Comparison of ENCODE assay signal across 26 cellular contexts in the genomic region with DNA sequence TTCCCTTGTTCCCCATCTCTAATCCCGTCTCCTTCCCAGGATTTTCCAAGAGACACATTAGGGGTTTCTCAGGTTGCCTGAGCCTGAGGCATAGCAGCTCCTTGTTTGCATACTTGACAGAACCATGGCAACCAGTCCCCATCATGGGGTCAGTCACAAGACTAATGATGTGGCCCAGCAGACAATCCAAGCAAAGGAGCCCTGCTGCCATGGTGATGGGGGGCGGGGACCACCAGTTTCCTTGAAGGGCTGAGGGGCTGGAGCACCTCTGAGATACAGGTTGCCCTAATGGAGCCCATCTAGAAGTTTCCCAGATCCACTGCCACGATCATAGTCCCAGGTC. TPM values are rescaled to one million over a fixed set of nuclear protein-coding genes. Genes with fewer than 3 reads are reported as not detected.
DNase-seq lines count a peak whose midpoint lies in the region; ATAC-seq, FAIRE-seq and TF ChIP-seq lines count a peak whose summit lies in the region.
"Had no signal": no experiment of that assay in that cellular context is flagged by ENCODE, and none has a peak within 500 bp of the region (broad histone marks: within the 10 kb centered on the region; RNA-seq: fewer than 3 reads in every experiment).

No MANE protein-coding gene starts in this region.

- no peak for TF ChIP-seq EP300 in SK-N-SH (IDR thresholded peaks at IDR 0.05; ENCODE audit: borderline replicate concordance in 1 of 2, low read depth in 1 of 2, low read length in 1 of 2)

- H3K9ac ChIP-seq in SK-N-SH (no peak overlapping the region), PC-3 (ENCODE audit: low read length) (no peak overlapping the region)

- FAIRE-seq in D721Med (lab: Jason Lieb, UNC) = no peak
- FAIRE-seq: endometrium, GM12892, pancreas had no signal

- POLR2A ChIA-PET in SK-N-SH (lab: Yijun Ruan, JAX) = no interaction called here
- POLR2A ChIA-PET in PC-3 (lab: Charles Lee; ENCODE audit: unreplicated experiment) = interaction anchor here (0.6 kb wide), 1 partner anchor 37 kb away, joined by 12 read pairs; no protein-coding TSS in a partner anchor

- no peak for TF ChIP-seq CTCF in SK-N-SH (IDR thresholded peaks at IDR 0.05)
- no peak for TF ChIP-seq CTCF in fibroblast of villous mesenchyme (IDR thresholded peaks at IDR 0.05; ENCODE audit: insufficient read depth, low read depth, low read length)
- no peak for TF ChIP-seq CTCF in D721Med (IDR thresholded peaks at IDR 0.05; ENCODE audit: insufficient read depth, missing control alignments)
- no peak for TF ChIP-seq CTCF in PC-3 (conservative IDR thresholded peaks at IDR 0.05; ENCODE audit: low read depth, low read length)

- CTCF ChIA-PET in SK-N-SH (lab: Yijun Ruan, JAX) (interaction anchor here (0.9 to 4.5 kb wide), 7 partner anchors 10 to 210 kb away, joined by 3 to 20 read pairs (median 11); no protein-coding TSS in a partner anchor), PC-3 (lab: Charles Lee) (interaction anchor here (0.6 kb wide), 1 partner anchor 93 kb away, joined by 3 read pairs; no protein-coding TSS in a partner anchor)

- H3K4me3 ChIP-seq in SK-N-SH (ENCODE audit: low read depth in 2 of 2, low read length in 1 of 2) (no peak overlapping the region), fibroblast of villous mesenchyme (ENCODE audit: low read depth, low read length) (no peak overlapping the region), PC-3 (ENCODE audit: low read length) (no peak overlapping the region)
- H3K4me3 ChIP-seq: pancreas had no signal

- TF ChIP-seq RAD21 in SK-N-SH (IDR thresholded peaks at IDR 0.05; ENCODE audit: low read length) = no peak

- H2AFZ ChIP-seq in SK-N-SH (ENCODE audit: low read depth) (no peak overlapping the region), PC-3 (ENCODE audit: low read length) (no peak overlapping the region)

- H3F3A ChIP-seq in SK-N-SH (replicated peaks; ENCODE audit: insufficient read depth) (no peaks in the 10 kb centered on the region), PC-3 (ENCODE audit: low read length, unreplicated experiment) (no peaks in the 10 kb centered on the region)

- H4K20me1 ChIP-seq in SK-N-SH (ENCODE audit: insufficient read depth) (no peaks in the 10 kb centered on the region), PC-3 (ENCODE audit: low read length) (no peaks in the 10 kb centered on the region)

- no TSS peak for BruUV-seq in PC-3 (replicated peaks; lab: Mats Ljungman, UMichigan)

- H3K79me2 ChIP-seq in SK-N-SH (ENCODE audit: insufficient read depth) = no peaks in the 10 kb centered on the region
- H3K79me2 ChIP-seq in PC-3 (ENCODE audit: low read length) = no peaks in the 10 kb centered on the region

- peak overlapping the region in 1 of 2 experiments; percentile 60; a peak in 2 of 4 replicates for H3K27ac ChIP-seq in SK-N-SH (ENCODE audit: low read depth in 2 of 2, low read length in 1 of 2)
- no peak overlapping the region for H3K27ac ChIP-seq in PC-3 (ENCODE audit: low read length)
- H3K27ac ChIP-seq: foreskin keratinocyte, pancreas had no signal

- H3K9me2 ChIP-seq in SK-N-SH = no peaks in the 10 kb centered on the region
- H3K9me2 ChIP-seq in PC-3 (replicated peaks; ENCODE audit: low read length) = no peaks in the 10 kb centered on the region

- DNase-seq in SK-N-SH (no peak), NCI-H69 (lab: John Stamatoyannopoulos, UW) (peak; percentile 45), fibroblast of villous mesenchyme (ENCODE audit: low read depth) (peak; percentile 15), stromal cell of bone marrow (ENCODE audit: low read depth) (peak; percentile 27), D721Med (ENCODE audit: insufficient read length, low spot score) (no peak), PC-3 (no peak), DMS153 (lab: John Stamatoyannopoulos, UW) (no peak)
- DNase-seq: activated CD4-positive, alpha-beta T cell treated with anti-CD3 and anti-CD28 coated beads for 1 hour; activated CD8-positive, alpha-beta memory T cell treated with anti-CD3 and anti-CD28 coated beads, Interleukin-2, amount 10 ng/mL, durations not matched to agents 7 days and 5 days; CD8-positive, alpha-beta T cell; cerebellar nuclear complex; foreskin keratinocyte; GDM1; Karpas-422; NCI-H1105 treated with DMSO at 0.1 percent for 48 hours; NCI-H446 treated with DMSO at 0.1 percent for 48 hours; pancreas; stimulated activated CD4-positive, alpha-beta T cell treated with anti-CD3 and anti-CD28 coated beads, Interleukin-2, amount 100 ng/mL, for 24 hours had no signal

- 88% methylated on average over 2 of the region's 3 CpGs for WGBS in SK-N-SH (ENCODE audit: low lambda C conversion rate)

- ATAC-seq in SK-N-SH treated with all-trans-retinoic acid at 6 μM for 48 hours (peak; percentile 46), PC-3 (no peak)
- ATAC-seq: activated CD8-positive, alpha-beta memory T cell treated with anti-CD3 and anti-CD28 coated beads, Interleukin-2, amount 10 ng/mL, durations not matched to agents 7 days and 5 days; CD8-positive, alpha-beta T cell; foreskin keratinocyte; HCT116; left lobe of liver had no signal

- H3K36me3 ChIP-seq in SK-N-SH (replicated peaks in 1 of 2; ENCODE audit: control insufficient read depth in 1 of 2, insufficient read depth in 2 of 2, low read length in 1 of 2) = no peaks in the 10 kb centered on the region
- H3K36me3 ChIP-seq in PC-3 (ENCODE audit: low read depth, low read length) = no peaks in the 10 kb centered on the region
- H3K36me3 ChIP-seq: pancreas had no signal

- H3K4me1 ChIP-seq in SK-N-SH (ENCODE audit: control insufficient read depth in 1 of 2, insufficient read depth in 2 of 2, low read depth in 1 of 2, low read length in 1 of 2) (no peaks in the 10 kb centered on the region), PC-3 (ENCODE audit: insufficient read depth, low read length) (no peaks in the 10 kb centered on the region)
- H3K4me1 ChIP-seq: foreskin keratinocyte, pancreas had no signal

- H3K4me2 ChIP-seq in SK-N-SH (no peak overlapping the region), PC-3 (ENCODE audit: low read length) (no peak overlapping the region)

- H3K9me3 ChIP-seq in SK-N-SH = no peaks in the 10 kb centered on the region
- H3K9me3 ChIP-seq in PC-3 (ENCODE audit: low read length) = no peaks in the 10 kb centered on the region
- H3K9me3 ChIP-seq: pancreas had no signal

- intact Hi-C loops in PC-3 (cut with micrococcal nuclease) = no loop called here

- H3K27me3 ChIP-seq in SK-N-SH (ENCODE audit: insufficient read depth) = peaks cover 5% of the 10 kb centered on the region; the same call in 1 of the 2 replicates
- H3K27me3 ChIP-seq in PC-3 (ENCODE audit: low read length) = no peaks in the 10 kb centered on the region
- H3K27me3 ChIP-seq: pancreas had no signal

TF ChIP-seq in SK-N-SH treated with all-trans-retinoic acid at 6 μM for 48 hours, 23 proteins besides CTCF, POLR2A, EP300 and RAD21:
- TF ChIP-seq, protein P1, sequence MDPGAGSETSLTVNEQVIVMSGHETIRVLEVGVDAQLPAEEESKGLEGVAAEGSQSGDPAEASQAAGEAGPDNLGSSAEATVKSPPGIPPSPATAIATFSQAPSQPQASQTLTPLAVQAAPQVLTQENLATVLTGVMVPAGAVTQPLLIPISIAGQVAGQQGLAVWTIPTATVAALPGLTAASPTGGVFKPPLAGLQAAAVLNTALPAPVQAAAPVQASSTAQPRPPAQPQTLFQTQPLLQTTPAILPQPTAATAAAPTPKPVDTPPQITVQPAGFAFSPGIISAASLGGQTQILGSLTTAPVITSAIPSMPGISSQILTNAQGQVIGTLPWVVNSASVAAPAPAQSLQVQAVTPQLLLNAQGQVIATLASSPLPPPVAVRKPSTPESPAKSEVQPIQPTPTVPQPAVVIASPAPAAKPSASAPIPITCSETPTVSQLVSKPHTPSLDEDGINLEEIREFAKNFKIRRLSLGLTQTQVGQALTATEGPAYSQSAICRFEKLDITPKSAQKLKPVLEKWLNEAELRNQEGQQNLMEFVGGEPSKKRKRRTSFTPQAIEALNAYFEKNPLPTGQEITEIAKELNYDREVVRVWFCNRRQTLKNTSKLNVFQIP (CRISPR knock-in tag; IDR thresholded peaks at IDR 0.05; ENCODE audit: borderline replicate concordance, low read depth) = no peak

TF ChIP-seq in SK-N-SH, 30 proteins besides CTCF, POLR2A, EP300 and RAD21 (continues in another document):
- TF ChIP-seq MEF2A (IDR thresholded peaks at IDR 0.05; ENCODE audit: borderline replicate concordance, low read depth) = no peak
- TF ChIP-seq, protein P2, sequence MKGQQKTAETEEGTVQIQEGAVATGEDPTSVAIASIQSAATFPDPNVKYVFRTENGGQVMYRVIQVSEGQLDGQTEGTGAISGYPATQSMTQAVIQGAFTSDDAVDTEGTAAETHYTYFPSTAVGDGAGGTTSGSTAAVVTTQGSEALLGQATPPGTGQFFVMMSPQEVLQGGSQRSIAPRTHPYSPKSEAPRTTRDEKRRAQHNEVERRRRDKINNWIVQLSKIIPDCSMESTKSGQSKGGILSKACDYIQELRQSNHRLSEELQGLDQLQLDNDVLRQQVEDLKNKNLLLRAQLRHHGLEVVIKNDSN (IDR thresholded peaks at IDR 0.05; ENCODE audit: borderline replicate concordance, low read depth) = no peak
- no peak for TF ChIP-seq GATA2 (CRISPR knock-in tag; IDR thresholded peaks at IDR 0.05)
- TF ChIP-seq NFIC (IDR thresholded peaks at IDR 0.05; ENCODE audit: borderline replicate concordance) = no peak
- no peak for TF ChIP-seq EZH2phosphoT487 (IDR thresholded peaks at IDR 0.05; ENCODE audit: borderline replicate concordance, low read depth)
- TF ChIP-seq JUND (IDR thresholded peaks at IDR 0.05) = no peak
- TF ChIP-seq, protein P3, sequence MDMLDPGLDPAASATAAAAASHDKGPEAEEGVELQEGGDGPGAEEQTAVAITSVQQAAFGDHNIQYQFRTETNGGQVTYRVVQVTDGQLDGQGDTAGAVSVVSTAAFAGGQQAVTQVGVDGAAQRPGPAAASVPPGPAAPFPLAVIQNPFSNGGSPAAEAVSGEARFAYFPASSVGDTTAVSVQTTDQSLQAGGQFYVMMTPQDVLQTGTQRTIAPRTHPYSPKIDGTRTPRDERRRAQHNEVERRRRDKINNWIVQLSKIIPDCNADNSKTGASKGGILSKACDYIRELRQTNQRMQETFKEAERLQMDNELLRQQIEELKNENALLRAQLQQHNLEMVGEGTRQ (IDR thresholded peaks at IDR 0.05; ENCODE audit: borderline replicate concordance, low read depth, low read length) = no peak

RNA-seq across cellular contexts. Expression of a gene that starts 18.4 kb away (rescaled TPM):
- polyA plus RNA-seq in SK-N-SH (2012; rRNA removed) = not detected in 2 replicates
- not detected in 2 replicates for polyA plus RNA-seq in SK-N-SH (2012; cell fraction: cytosol; rRNA removed)
- not detected in 2 replicates for polyA plus RNA-seq in SK-N-SH (2012; cell fraction: nucleus; rRNA removed)
- total RNA-seq in fibroblast of villous mesenchyme (not detected in 2 replicates), PC-3 (2014; rRNA removed) (not detected in 2 replicates)
- total RNA-seq: activated CD8-positive, alpha-beta memory T cell treated with anti-CD3 and anti-CD28 coated beads, Interleukin-2, amount 10 ng/mL, durations not matched to agents 7 days and 5 days; activated T-helper 2 cell treated with anti-CD3 and anti-CD28 coated beads, Interferon-gamma antibody, Interleukin-2, Interleukin-4, amounts not matched to agents 10 μg/mL and 5 μg/mL and 100 μg/mL, durations not matched to agents 14 hours and 24 hours and 36 hours; CD8-positive, alpha-beta T cell; foreskin keratinocyte; left lobe of liver; OCI-LY7; pancreas; subcutaneous adipose tissue had no signal
- polyA plus RNA-seq: foreskin keratinocyte had no signal

RNA-seq across cellular contexts. Expression of a gene that starts 36.8 kb away (rescaled TPM):
- polyA plus RNA-seq in SK-N-SH (2012; rRNA removed) = 80.7 and 92.6 TPM in 2 replicates
- polyA plus RNA-seq in SK-N-SH (2012; cell fraction: cytosol; rRNA removed) = 27.9 and 49.5 TPM in 2 replicates
- polyA plus RNA-seq in SK-N-SH (2012; cell fraction: nucleus; rRNA removed) = 188 and 246 TPM in 2 replicates
- total RNA-seq in fibroblast of villous mesenchyme (64.8 and 65.7 TPM in 2 replicates), PC-3 (2014; rRNA removed) (86.2 and 114 TPM in 2 replicates)

RNA-seq across cellular contexts. Expression of a gene that starts 41.7 kb away (rescaled TPM):
- polyA plus RNA-seq in SK-N-SH (2012; rRNA removed) = 7.4 and 9.5 TPM in 2 replicates
- 3.9 and 6.3 TPM in 2 replicates for polyA plus RNA-seq in SK-N-SH (2012; cell fraction: cytosol; rRNA removed)
- 12.9 and 14.4 TPM in 2 replicates for polyA plus RNA-seq in SK-N-SH (2012; cell fraction: nucleus; rRNA removed)
- total RNA-seq in fibroblast of villous mesenchyme (0.86 and 0.97 TPM in 2 replicates), PC-3 (2014; rRNA removed) (0.07 TPM in 1 of 2 replicates, not detected in the other)
- total RNA-seq: foreskin keratinocyte, left lobe of liver, OCI-LY7, subcutaneous adipose tissue had no signal
- polyA plus RNA-seq: foreskin keratinocyte had no signal

Comparison
In these comparisons a context has a peak if more than half of its experiments do, and no peak if none do; other contexts are left out.
1. DNase-seq: peak in NCI-H69 (single experiment), fibroblast of villous mesenchyme (single experiment) and stromal cell of bone marrow (single experiment); none in SK-N-SH (single experiment), D721Med (single experiment), PC-3 (single experiment) and DMS153 (single experiment).